Comparison of ENCODE assay signal across 13 cellular contexts in genomic region chr20:2124632-2125131, GRCh38.
"Had no signal": no experiment of that assay in that cellular context is flagged by ENCODE, and none has a peak within 500 bp of the region (broad histone marks: within the 10 kb centered on the region; RNA-seq: fewer than 3 reads in every experiment).

No MANE protein-coding gene starts in this region.

- H3K27ac Mint-ChIP-seq: activated T-helper 2 cell treated with anti-CD3 and anti-CD28 coated beads, Interferon-gamma antibody, Interleukin-2, Interleukin-4, amounts not matched to agents 10 μg/mL and 5 μg/mL and 100 μg/mL, durations not matched to agents 14 hours and 24 hours and 36 hours had no signal

- H3K4me3 ChIP-seq: adrenal gland, stomach, thyroid gland had no signal

- H3K4me3 Mint-ChIP-seq: effector memory CD8-positive, alpha-beta T cell had no signal

- DNase-seq: activated naive CD4-positive, alpha-beta T cell treated with anti-CD3 and anti-CD28 coated beads, Interleukin-2, amount 50 U/mL, for 16 hours; effector memory CD8-positive, alpha-beta T cell; mesenchymal stem cell; stimulated activated CD4-positive, alpha-beta T cell treated with anti-CD3 and anti-CD28 coated beads, Interleukin-4, amount 100 ng/mL, for 1 hour; stimulated activated CD8-positive, alpha-beta memory T cell treated with anti-CD3 and anti-CD28 coated beads, Interleukin-4, amount 100 ng/mL, for 48 hours; stomach; thyroid gland had no signal

- ATAC-seq: activated CD4-positive, CD25-positive, alpha-beta regulatory T cell treated with anti-CD3 and anti-CD28 coated beads, Interleukin-2, amount 50 U/mL, for 24 hours; effector memory CD8-positive, alpha-beta T cell had no signal

- H3K9me3 Mint-ChIP-seq: activated T-helper 2 cell treated with anti-CD3 and anti-CD28 coated beads, Interferon-gamma antibody, Interleukin-2, Interleukin-4, amounts not matched to agents 10 μg/mL and 5 μg/mL and 100 μg/mL, durations not matched to agents 14 hours and 24 hours and 36 hours; effector memory CD8-positive, alpha-beta T cell had no signal

- H3K9me3 ChIP-seq: adrenal gland, stomach, thyroid gland had no signal

- H3K36me3 ChIP-seq: adrenal gland, thyroid gland had no signal

- H3K27ac ChIP-seq: epithelial cell of prostate, thyroid gland had no signal

- FAIRE-seq: islet of Langerhans, urothelium cell line had no signal

- H3K27me3 Mint-ChIP-seq: effector memory CD8-positive, alpha-beta T cell had no signal

- H3K27me3 ChIP-seq: adrenal gland, stomach, thyroid gland had no signal
